In genomic region chr6:48564036-48564820, GRCh38 we compare ENCODE assay signal across 18 cellular contexts.
DNase-seq lines count a peak whose midpoint lies in the region; ATAC-seq and TF ChIP-seq lines count a peak whose summit lies in the region.
"Had no signal": no experiment of that assay in that cellular context is flagged by ENCODE, and none has a peak within 500 bp of the region (broad histone marks: within the 10 kb centered on the region; RNA-seq: fewer than 3 reads in every experiment).

No MANE protein-coding gene starts in this region.

- TF ChIP-seq EP300 in esophagus muscularis mucosa (IDR thresholded peaks at IDR 0.05) = no peak

- H3K9ac ChIP-seq in HUES64 (ENCODE audit: low read depth, low read length) (no peak overlapping the region), endodermal cell (ENCODE audit: extremely low read depth, low read length, poor library complexity, severe bottlenecking) (no peak overlapping the region)

- H3K9me3 Mint-ChIP-seq in endodermal cell = peaks cover 6% of the 10 kb centered on the region

- no peak for TF ChIP-seq CTCF in endodermal cell (conservative IDR thresholded peaks at IDR 0.05)
- TF ChIP-seq CTCF in retinal pigment epithelial cell (conservative IDR thresholded peaks at IDR 0.05; ENCODE audit: low read depth, low read length) = no peak
- no peak for TF ChIP-seq CTCF in esophagus muscularis mucosa (IDR thresholded peaks at IDR 0.05)

- H3K4me3 ChIP-seq in HUES64 (ENCODE audit: low read length) (no peak overlapping the region), endodermal cell (ENCODE audit: low read length) (no peak overlapping the region), retinal pigment epithelial cell (ENCODE audit: low read length) (no peak overlapping the region), esophagus muscularis mucosa (no peak overlapping the region)
- H3K4me3 ChIP-seq: K562, PC-9, SJSA1 had no signal

- H3K27ac ChIP-seq in HUES64 (ENCODE audit: low read depth, low read length) (peak overlapping the region; percentile 74; the same call in 1 of the 2 replicates), endodermal cell (ENCODE audit: low read depth, low read length) (peak overlapping the region; percentile 40), esophagus muscularis mucosa (replicated peaks in 1 of 4) (no peak overlapping the region)
- H3K27ac ChIP-seq: PC-9, SJSA1 had no signal

- WGBS in HUES64 = 71% methylated on average over 3 of the region's 3 CpGs
- 14 to 83% methylated on average over 1 to 3 of the region's 3 CpGs for WGBS in endodermal cell (ENCODE audit: insufficient coverage in 1 of 2, insufficient read length in 1 of 2), 2 experiments
- WGBS in esophagus muscularis mucosa = 89% methylated on average over 3 of the region's 3 CpGs

- H3K27me3 ChIP-seq in HUES64 (ENCODE audit: insufficient read depth, low read length) (no peaks in the 10 kb centered on the region), endodermal cell (ENCODE audit: control insufficient read depth, insufficient read depth, low read length, poor library complexity, severe bottlenecking) (no peaks in the 10 kb centered on the region), esophagus muscularis mucosa (no peaks in the 10 kb centered on the region)
- H3K27me3 ChIP-seq: SJSA1 had no signal

- ATAC-seq in GM21528 (IDR thresholded peaks at IDR 0.05; ENCODE audit: low FRiP score, unreplicated experiment) (no peak), GM18873 (IDR thresholded peaks at IDR 0.05; ENCODE audit: low FRiP score, unreplicated experiment) (no peak)
- ATAC-seq: K562 had no signal

- no peaks in the 10 kb centered on the region for H3K36me3 Mint-ChIP-seq in endodermal cell (ENCODE audit: low read depth)

- H3K36me3 ChIP-seq in HUES64 (ENCODE audit: insufficient read depth, low read length) (no peaks in the 10 kb centered on the region), endodermal cell (ENCODE audit: control insufficient read depth, insufficient read depth, low read length) (no peaks in the 10 kb centered on the region), esophagus muscularis mucosa (no peaks in the 10 kb centered on the region)
- H3K36me3 ChIP-seq: SJSA1 had no signal

- no peaks in the 10 kb centered on the region for H3K9me3 ChIP-seq in HUES64 (ENCODE audit: insufficient read depth, low read depth, low read length)
- peaks cover 9% of the 10 kb centered on the region for H3K9me3 ChIP-seq in endodermal cell (ENCODE audit: control insufficient read depth, low read length)
- H3K9me3 ChIP-seq in esophagus muscularis mucosa = no peaks in the 10 kb centered on the region
- H3K9me3 ChIP-seq: SJSA1 had no signal

- DNase-seq in endodermal cell (peak; percentile 66), medulla oblongata (ENCODE audit: extremely low spot score) (peak; percentile 13), retinal pigment epithelial cell (ENCODE audit: low read depth) (peak; percentile 72), esophagus muscularis mucosa (ENCODE audit: extremely low spot score) (no peak)
- DNase-seq: ACHN, AML-193, COR-L47, HCEC 1CT, NCI-H1417 treated with DMSO at 0.1 percent for 48 hours, NCI-H2029 treated with DMSO at 0.1 percent for 48 hours, NCI-H2171 treated with DMSO at 0.1 percent for 48 hours, NCI-H774, PC-9 had no signal

- H3K4me1 ChIP-seq in HUES64 (ENCODE audit: insufficient read depth, low read length) = peaks cover 29% of the 10 kb centered on the region
- peaks cover 12% of the 10 kb centered on the region for H3K4me1 ChIP-seq in endodermal cell (ENCODE audit: control insufficient read depth, insufficient read depth, low read length)
- no peaks in the 10 kb centered on the region for H3K4me1 ChIP-seq in esophagus muscularis mucosa

- peaks cover 28% of the 10 kb centered on the region for H3K4me1 Mint-ChIP-seq in endodermal cell

- no peaks in the 10 kb centered on the region for H3K27me3 Mint-ChIP-seq in endodermal cell (ENCODE audit: insufficient read depth)

- intact Hi-C loops in esophagus muscularis mucosa (cut with DNase I) = no loop called here

- H3K4me3 Mint-ChIP-seq in endodermal cell = no peak overlapping the region

- no peak for TF ChIP-seq POLR2A in esophagus muscularis mucosa (IDR thresholded peaks at IDR 0.05; ENCODE audit: low read depth)

- peak overlapping the region; percentile 72 for H3K27ac Mint-ChIP-seq in endodermal cell

Comparison
In these comparisons a context has a peak if more than half of its experiments do, and no peak if none do; other contexts are left out.
1. H3K27ac ChIP-seq: peak in HUES64 (single experiment) and endodermal cell (single experiment); none in esophagus muscularis mucosa (0 of 4).